In genomic region chr16:50666658-50667496, GRCh38 we compare ENCODE assay signal across 8 cellular contexts. TPM values are rescaled to one million over a fixed set of nuclear protein-coding genes. Genes with fewer than 3 reads are reported as not detected.
DNase-seq lines count a peak whose midpoint lies in the region; ATAC-seq, FAIRE-seq and TF ChIP-seq lines count a peak whose summit lies in the region.

No MANE protein-coding gene starts in this region.

- no peak for TF ChIP-seq POLR2A in testis (IDR thresholded peaks at IDR 0.05)

- DNase-seq in CD4-positive, CD25-positive, alpha-beta regulatory T cell = peak in 1 of 3 donors; percentile 69
- peak; percentile 69 for DNase-seq in activated CD8-positive, alpha-beta T cell treated with anti-CD3 and anti-CD28 coated beads, Interleukin-2, amount 10 ng/mL, durations not matched to agents 7 days and 5 days
- peak; percentile 13 for DNase-seq in small intestine
- no peak for DNase-seq in testis
- DNase-seq in NCI-H187 treated with DMSO at 0.1 percent for 48 hours (lab: John Stamatoyannopoulos, UW) = no peak
- DNase-seq in NCI-H1694 treated with DMSO at 0.1 percent for 48 hours (lab: John Stamatoyannopoulos, UW) = no peak

- WGBS in small intestine, 3 donors = 67 to 84% (median 70%) methylated on average over 9 of the region's 9 CpGs
- WGBS in testis, 2 donors = 87 to 91% methylated on average over 9 of the region's 9 CpGs

- ATAC-seq in CD4-positive, CD25-positive, alpha-beta regulatory T cell (ENCODE audit: low read depth in 2 of 2) = peak; percentile 51 to 60
- peak; percentile 79 for ATAC-seq in GM19463 (IDR thresholded peaks at IDR 0.05; ENCODE audit: unreplicated experiment)
- peak; percentile 79 for ATAC-seq in HG03442 (IDR thresholded peaks at IDR 0.05; ENCODE audit: unreplicated experiment)
- ATAC-seq in activated CD8-positive, alpha-beta T cell treated with anti-CD3 and anti-CD28 coated beads, Interleukin-2, amount 10 ng/mL, durations not matched to agents 7 days and 5 days = peak; percentile 82

- CTCF ChIA-PET in activated CD8-positive, alpha-beta T cell treated with anti-CD3 and anti-CD28 coated beads, Interleukin-2, amount 10 ng/mL, durations not matched to agents 7 days and 5 days (lab: Charles Lee) = interaction anchor here (0.7 to 28.0 kb wide), 50 partner anchors 8 to 642 kb away, joined by 3 to 567 read pairs (median 6); partner anchors contain the start of genes CNEP1R1, CYLD and SNX20

- TF ChIP-seq CTCF in testis (IDR thresholded peaks at IDR 0.05) = no peak

- H3K4me3 Mint-ChIP-seq in CD4-positive, CD25-positive, alpha-beta regulatory T cell = peak overlapping the region; percentile 79 to 84 (median 82)
- peak overlapping the region; percentile 64 for H3K4me3 Mint-ChIP-seq in activated CD8-positive, alpha-beta T cell treated with anti-CD3 and anti-CD28 coated beads, Interleukin-2, amount 10 ng/mL, durations not matched to agents 7 days and 5 days

- peaks cover 41% of the 10 kb centered on the region for H3K36me3 Mint-ChIP-seq in CD4-positive, CD25-positive, alpha-beta regulatory T cell
- peaks cover 51% of the 10 kb centered on the region for H3K36me3 Mint-ChIP-seq in activated CD8-positive, alpha-beta T cell treated with anti-CD3 and anti-CD28 coated beads, Interleukin-2, amount 10 ng/mL, durations not matched to agents 7 days and 5 days (ENCODE audit: low read depth)

- peaks cover 26 to 41% (median 28%) of the 10 kb centered on the region in 4 donors for H3K4me1 Mint-ChIP-seq in CD4-positive, CD25-positive, alpha-beta regulatory T cell
- peaks cover 58% of the 10 kb centered on the region for H3K4me1 Mint-ChIP-seq in activated CD8-positive, alpha-beta T cell treated with anti-CD3 and anti-CD28 coated beads, Interleukin-2, amount 10 ng/mL, durations not matched to agents 7 days and 5 days (ENCODE audit: low read depth)

- H3K36me3 ChIP-seq in CD4-positive, CD25-positive, alpha-beta regulatory T cell (ENCODE audit: control insufficient read depth, insufficient read depth, low read length) = peaks cover 39% of the 10 kb centered on the region
- H3K36me3 ChIP-seq in small intestine (ENCODE audit: control insufficient read depth in 2 of 2, insufficient read depth in 2 of 2, low read length in 2 of 2) = no peaks in the 10 kb centered on the region
- H3K36me3 ChIP-seq in testis (ENCODE audit: low read depth, missing control alignments) = no peaks in the 10 kb centered on the region

- peaks cover 4% of the 10 kb centered on the region in 2 experiments for H3K9me3 ChIP-seq in CD4-positive, CD25-positive, alpha-beta regulatory T cell (ENCODE audit: control insufficient read depth in 2 of 2, low read length in 2 of 2)
- H3K9me3 ChIP-seq in small intestine (ENCODE audit: control insufficient read depth, low read depth) (no peaks in the 10 kb centered on the region), testis (no peaks in the 10 kb centered on the region)

- intact Hi-C loops in testis (cut with DNase I; ENCODE audit: low total_unique reads) = loop anchor here (10.0 kb wide), 2 partner anchors 138 to 292 kb away; no protein-coding TSS in a partner anchor

- H3K27ac Mint-ChIP-seq in CD4-positive, CD25-positive, alpha-beta regulatory T cell = peak overlapping the region; percentile 93 to 94 (median 94)
- peak overlapping the region; percentile 91 for H3K27ac Mint-ChIP-seq in activated CD8-positive, alpha-beta T cell treated with anti-CD3 and anti-CD28 coated beads, Interleukin-2, amount 10 ng/mL, durations not matched to agents 7 days and 5 days

- FAIRE-seq in small intestine (lab: Jason Lieb, UNC) = no peak

- no peaks in the 10 kb centered on the region for H3K27me3 ChIP-seq in CD4-positive, CD25-positive, alpha-beta regulatory T cell (ENCODE audit: control insufficient read depth, insufficient read depth, low read length)
- H3K27me3 ChIP-seq in small intestine (ENCODE audit: control insufficient read depth in 2 of 2, insufficient read depth in 2 of 2, low read length in 2 of 2) = no peaks in the 10 kb centered on the region
- no peaks in the 10 kb centered on the region for H3K27me3 ChIP-seq in testis

- no peaks in the 10 kb centered on the region for H3K27me3 Mint-ChIP-seq in CD4-positive, CD25-positive, alpha-beta regulatory T cell
- no peaks in the 10 kb centered on the region for H3K27me3 Mint-ChIP-seq in activated CD8-positive, alpha-beta T cell treated with anti-CD3 and anti-CD28 coated beads, Interleukin-2, amount 10 ng/mL, durations not matched to agents 7 days and 5 days (ENCODE audit: low read depth)

- POLR2A ChIA-PET in activated CD8-positive, alpha-beta T cell treated with anti-CD3 and anti-CD28 coated beads, Interleukin-2, amount 10 ng/mL, durations not matched to agents 7 days and 5 days (lab: Charles Lee) = interaction anchor here (0.7 to 4.9 kb wide), 12 partner anchors 12 to 407 kb away, joined by 3 to 61 read pairs (median 7); partner anchors contain the start of genes CYLD and SNX20

- H3K4me3 ChIP-seq in CD4-positive, CD25-positive, alpha-beta regulatory T cell (ENCODE audit: low read depth, low read length) = peak overlapping the region; percentile 80
- H3K4me3 ChIP-seq in small intestine (ENCODE audit: low read depth in 1 of 2, low read length in 2 of 2) (no peak overlapping the region), testis (no peak overlapping the region)

- peaks cover 0 to 4% (median 3%) of the 10 kb centered on the region in 7 donors for H3K9me3 Mint-ChIP-seq in CD4-positive, CD25-positive, alpha-beta regulatory T cell
- peaks cover 6% of the 10 kb centered on the region for H3K9me3 Mint-ChIP-seq in activated CD8-positive, alpha-beta T cell treated with anti-CD3 and anti-CD28 coated beads, Interleukin-2, amount 10 ng/mL, durations not matched to agents 7 days and 5 days (ENCODE audit: insufficient read depth)

- H3K4me1 ChIP-seq in CD4-positive, CD25-positive, alpha-beta regulatory T cell (ENCODE audit: control insufficient read depth, insufficient read depth, low read length, poor library complexity, severe bottlenecking) = peaks cover 30% of the 10 kb centered on the region
- H3K4me1 ChIP-seq in small intestine (ENCODE audit: control insufficient read depth in 2 of 2, insufficient read depth in 1 of 2, low read depth in 1 of 2, low read length in 1 of 2) (no peaks in the 10 kb centered on the region), testis (no peaks in the 10 kb centered on the region)

- H3K27ac ChIP-seq in CD4-positive, CD25-positive, alpha-beta regulatory T cell (ENCODE audit: insufficient read depth, low read length, poor library complexity, severe bottlenecking) = peak overlapping the region; percentile 60
- H3K27ac ChIP-seq in small intestine (ENCODE audit: low read depth in 1 of 2, low read length in 1 of 2) (peak overlapping the region in 1 of 2 donors; percentile 53), testis (no peak overlapping the region)

RNA-seq across cellular contexts. Expression of gene SNX20, which starts 14.2 kb away (rescaled TPM):
- total RNA-seq in CD4-positive, CD25-positive, alpha-beta regulatory T cell = 69.2 TPM
- polyA plus RNA-seq in CD4-positive, CD25-positive, alpha-beta regulatory T cell = 100 to 1,000 TPM; 122 to 173 (median 134) TPM
- total RNA-seq in activated CD8-positive, alpha-beta T cell treated with anti-CD3 and anti-CD28 coated beads, Interleukin-2, amount 10 ng/mL, durations not matched to agents 7 days and 5 days = 10 to 100 TPM; 64.8 to 65.3 TPM
- polyA plus RNA-seq in small intestine (1 to 10 TPM in 2 of 3 donors, under 1 TPM in 1; 0.22 to 3.0 (median 1.0) TPM), testis (ENCODE audit: insufficient read depth, low read depth, low replicate concordance) (2.1 TPM)
- total RNA-seq in testis = 1 to 10 TPM in 1 of 2 donors, under 1 TPM in 1; 0.63 to 1.8 TPM

RNA-seq across cellular contexts. Expression of gene NOD2, which starts 26.5 kb away (rescaled TPM):
- total RNA-seq in CD4-positive, CD25-positive, alpha-beta regulatory T cell = 11.7 TPM
- 1 to 10 TPM; 1.5 to 5.9 (median 3.2) TPM for polyA plus RNA-seq in CD4-positive, CD25-positive, alpha-beta regulatory T cell
- total RNA-seq in activated CD8-positive, alpha-beta T cell treated with anti-CD3 and anti-CD28 coated beads, Interleukin-2, amount 10 ng/mL, durations not matched to agents 7 days and 5 days = 1 to 10 TPM; 1.6 to 1.7 TPM
- polyA plus RNA-seq in small intestine = under 1 TPM in 2 of 3 donors, not detected in 1; 0.54 to 0.58 TPM
- total RNA-seq in testis = 1 to 10 TPM; 1.6 to 4.1 TPM
- polyA plus RNA-seq in testis (ENCODE audit: insufficient read depth, low read depth, low replicate concordance) = 1.7 TPM

Comparison
In these comparisons a context has a peak if more than half of its experiments do, and no peak if none do; other contexts are left out.
1. DNase-seq: peak in activated CD8-positive, alpha-beta T cell treated with anti-CD3 and anti-CD28 coated beads, Interleukin-2, amount 10 ng/mL, durations not matched to agents 7 days and 5 days (single experiment) and small intestine (single experiment); none in testis (single experiment), NCI-H187 treated with DMSO at 0.1 percent for 48 hours (single experiment) and NCI-H1694 treated with DMSO at 0.1 percent for 48 hours (single experiment).
2. RNA of gene SNX20, which starts 14.2 kb away (total RNA-seq): 69.2 TPM in CD4-positive, CD25-positive, alpha-beta regulatory T cell (single experiment) and 64.8 to 65.3 TPM in activated CD8-positive, alpha-beta T cell treated with anti-CD3 and anti-CD28 coated beads, Interleukin-2, amount 10 ng/mL, durations not matched to agents 7 days and 5 days; 0.63 to 1.8 TPM in testis; every median in the first group is over 10 times any median in the second.
3. Peak in every context shown above with its lines, with median percentiles within 50 percentile points of each other: ATAC-seq.